Comparison of ENCODE assay signal across 8 cellular contexts in genomic region chr17:44362964-44363612, GRCh38. TPM values are rescaled to one million over a fixed set of nuclear protein-coding genes. Genes with fewer than 3 reads are reported as not detected.
DNase-seq lines count a peak whose midpoint lies in the region; ATAC-seq lines count a peak whose summit lies in the region.

No MANE protein-coding gene starts in this region.

- no peak overlapping the region for H3K27ac Mint-ChIP-seq in IgD-negative memory B cell
- H3K27ac Mint-ChIP-seq in activated naive CD8-positive, alpha-beta T cell treated with anti-CD3 and anti-CD28 coated beads, Interleukin-2, amount 50 U/mL, for 24 hours: no peak overlapping the region
- H3K27ac Mint-ChIP-seq in stimulated activated effector memory CD8-positive, alpha-beta T cell treated with anti-CD3 and anti-CD28 coated beads, Interleukin-12 subunit alpha, Interleukin-12 subunit beta, amount 100 ng/mL, for 72 hours: no peak overlapping the region

- peaks cover 21% of the 10 kb centered on the region for H3K27me3 ChIP-seq in iPS-18a (ENCODE audit: control insufficient read depth, insufficient read depth, low read length)

- peaks cover 21% of the 10 kb centered on the region for H3K4me1 ChIP-seq in iPS-18a (ENCODE audit: control insufficient read depth, low read depth, low read length)

- peaks cover 5 to 8% (median 5%) of the 10 kb centered on the region in 3 donors for H3K4me1 Mint-ChIP-seq in IgD-negative memory B cell
- no peaks in the 10 kb centered on the region for H3K4me1 Mint-ChIP-seq in activated naive CD8-positive, alpha-beta T cell treated with anti-CD3 and anti-CD28 coated beads, Interleukin-2, amount 50 U/mL, for 24 hours
- no peaks in the 10 kb centered on the region for H3K4me1 Mint-ChIP-seq in stimulated activated effector memory CD8-positive, alpha-beta T cell treated with anti-CD3 and anti-CD28 coated beads, Interleukin-12 subunit alpha, Interleukin-12 subunit beta, amount 100 ng/mL, for 72 hours

- peak overlapping the region in 3 of 4 donors; percentile 70 to 80 (median 77) for H3K4me3 Mint-ChIP-seq in IgD-negative memory B cell
- peak overlapping the region; percentile 45 for H3K4me3 Mint-ChIP-seq in activated naive CD8-positive, alpha-beta T cell treated with anti-CD3 and anti-CD28 coated beads, Interleukin-2, amount 50 U/mL, for 24 hours
- peak overlapping the region; percentile 61 for H3K4me3 Mint-ChIP-seq in stimulated activated effector memory CD8-positive, alpha-beta T cell treated with anti-CD3 and anti-CD28 coated beads, Interleukin-12 subunit alpha, Interleukin-12 subunit beta, amount 100 ng/mL, for 72 hours

- H3K4me3 ChIP-seq in iPS-18a (ENCODE audit: low read length): peak overlapping the region; percentile 75

- H3K36me3 ChIP-seq in iPS-18a (ENCODE audit: control insufficient read depth, low read depth, low read length): peaks cover 6% of the 10 kb centered on the region

- peak; percentile 20 for ATAC-seq in activated naive CD8-positive, alpha-beta T cell treated with anti-CD3 and anti-CD28 coated beads, Interleukin-2, amount 50 U/mL, for 24 hours
- peak; percentile 44 for ATAC-seq in stimulated activated effector memory CD8-positive, alpha-beta T cell treated with anti-CD3 and anti-CD28 coated beads, Interleukin-12 subunit alpha, Interleukin-12 subunit beta, amount 100 ng/mL, for 72 hours
- ATAC-seq in HG03039 (IDR thresholded peaks at IDR 0.05; ENCODE audit: unreplicated experiment): no peak
- ATAC-seq in GM18520 (IDR thresholded peaks at IDR 0.05; ENCODE audit: unreplicated experiment): no peak

- H3K9me3 Mint-ChIP-seq in IgD-negative memory B cell: no peaks in the 10 kb centered on the region
- no peaks in the 10 kb centered on the region for H3K9me3 Mint-ChIP-seq in activated naive CD8-positive, alpha-beta T cell treated with anti-CD3 and anti-CD28 coated beads, Interleukin-2, amount 50 U/mL, for 24 hours
- no peaks in the 10 kb centered on the region for H3K9me3 Mint-ChIP-seq in stimulated activated effector memory CD8-positive, alpha-beta T cell treated with anti-CD3 and anti-CD28 coated beads, Interleukin-12 subunit alpha, Interleukin-12 subunit beta, amount 100 ng/mL, for 72 hours

- peaks cover 4% of the 10 kb centered on the region for H3K36me3 Mint-ChIP-seq in IgD-negative memory B cell
- no peaks in the 10 kb centered on the region for H3K36me3 Mint-ChIP-seq in activated naive CD8-positive, alpha-beta T cell treated with anti-CD3 and anti-CD28 coated beads, Interleukin-2, amount 50 U/mL, for 24 hours (ENCODE audit: low read depth)
- no peaks in the 10 kb centered on the region for H3K36me3 Mint-ChIP-seq in stimulated activated effector memory CD8-positive, alpha-beta T cell treated with anti-CD3 and anti-CD28 coated beads, Interleukin-12 subunit alpha, Interleukin-12 subunit beta, amount 100 ng/mL, for 72 hours

- no peak overlapping the region for H3K27ac ChIP-seq in iPS-18a (ENCODE audit: low read length)

- peaks cover 24% of the 10 kb centered on the region for H3K27me3 Mint-ChIP-seq in IgD-negative memory B cell
- H3K27me3 Mint-ChIP-seq in activated naive CD8-positive, alpha-beta T cell treated with anti-CD3 and anti-CD28 coated beads, Interleukin-2, amount 50 U/mL, for 24 hours: peaks cover 25% of the 10 kb centered on the region

- no peaks in the 10 kb centered on the region for H3K9me3 ChIP-seq in iPS-18a (ENCODE audit: control insufficient read depth, low read depth, low read length)

- peak; percentile 26 for DNase-seq in ELF-1 (ENCODE audit: low read depth, low spot score)
- DNase-seq in activated naive CD8-positive, alpha-beta T cell treated with anti-CD3 and anti-CD28 coated beads, Interleukin-2, amount 50 U/mL, for 24 hours: no peak
- DNase-seq in stimulated activated effector memory CD8-positive, alpha-beta T cell treated with anti-CD3 and anti-CD28 coated beads, Interleukin-12 subunit alpha, Interleukin-12 subunit beta, amount 100 ng/mL, for 72 hours (ENCODE audit: low spot score in 2 of 2): no peak
- no peak for DNase-seq in NCI-H128 (lab: John Stamatoyannopoulos, UW; ENCODE audit: unreplicated experiment)

- H3K9ac ChIP-seq in iPS-18a (ENCODE audit: low read length): peak overlapping the region; percentile 69

RNA-seq across cellular contexts. Expression of gene FAM171A2, which starts 0.6 kb away (rescaled TPM):
- polyA plus RNA-seq in IgD-negative memory B cell: 0.06 TPM

RNA-seq across cellular contexts. Expression of gene GRN, which starts 18.0 kb away (rescaled TPM):
- 219 TPM for polyA plus RNA-seq in IgD-negative memory B cell

RNA-seq across cellular contexts. Expression of gene ITGA2B, which starts 26.4 kb away (rescaled TPM):
- polyA plus RNA-seq in IgD-negative memory B cell: 3.0 TPM

RNA-seq across cellular contexts. Expression of gene SLC25A39, which starts 38.5 kb away (rescaled TPM):
- 135 TPM for polyA plus RNA-seq in IgD-negative memory B cell

RNA-seq across cellular contexts. Expression of gene RUNDC3A, which starts 54.7 kb away (rescaled TPM):
- polyA plus RNA-seq in IgD-negative memory B cell: not detected

Comparison
In these comparisons a context has a peak if more than half of its experiments do, and no peak if none do; other contexts are left out.
1. ATAC-seq: peak in activated naive CD8-positive, alpha-beta T cell treated with anti-CD3 and anti-CD28 coated beads, Interleukin-2, amount 50 U/mL, for 24 hours (single experiment) and stimulated activated effector memory CD8-positive, alpha-beta T cell treated with anti-CD3 and anti-CD28 coated beads, Interleukin-12 subunit alpha, Interleukin-12 subunit beta, amount 100 ng/mL, for 72 hours (single experiment); none in HG03039 (single experiment) and GM18520 (single experiment).
2. Peak in every context shown above with its lines, with median percentiles within 50 percentile points of each other: H3K4me3 Mint-ChIP-seq.